In genomic region chr3:49802719-49803463, GRCh38 we compare ENCODE assay signal across 8 cellular contexts. TPM values are rescaled to one million over a fixed set of nuclear protein-coding genes. Genes with fewer than 3 reads are reported as not detected.
DNase-seq lines count a peak whose midpoint lies in the region; ATAC-seq and TF ChIP-seq lines count a peak whose summit lies in the region.

Gene INKA1 (plus strand): TSS chr3:49803261. CDS start chr3:49803393, 132 bp downstream.

- POLR2A ChIA-PET in WTC11 (lab: Charles Lee) = interaction anchor here (0.8 to 2.8 kb wide), 6 partner anchors 17 to 287 kb away, joined by 3 to 11 read pairs (median 4); partner anchors contain the start of genes IP6K1 and MON1A

- H3K27ac Mint-ChIP-seq in WTC11 = peak within 1 kb of the TSS; percentile 94

- peaks cover 41% of the 10 kb centered on the region for H3K4me1 Mint-ChIP-seq in WTC11

- CTCF ChIA-PET in WTC11 (lab: Charles Lee) = interaction anchor here (0.6 to 7.4 kb wide), 46 partner anchors 8 to 1361 kb away, joined by 3 to 207 read pairs (median 5); partner anchors contain the start of genes AMIGO3, GMPPB, IP6K1 and KLHDC8B

- peak; percentile 94 for DNase-seq in 8988T
- DNase-seq in NCI-H2171 (lab: John Stamatoyannopoulos, UW) = peak; percentile 71
- DNase-seq in WTC11 (ENCODE audit: low spot score) = peak; percentile 92
- peak; percentile 84 to 89 for DNase-seq in cardiac fibroblast (ENCODE audit: low read depth in 2 of 2)
- peak; percentile 77 for DNase-seq in iris pigment epithelial cell (ENCODE audit: low read depth)
- DNase-seq in stimulated activated CD4-positive, alpha-beta T cell treated with anti-CD3 and anti-CD28 coated beads, Interleukin-12 subunit alpha, Interleukin-12 subunit beta, amount 100 ng/mL, for 24 hours (ENCODE audit: low read depth in 2 of 2) = peak; percentile 73 to 87

- H3K4me3 Mint-ChIP-seq in WTC11 = peak within 1 kb of the TSS; percentile 86

- ATAC-seq in GM18505 (IDR thresholded peaks at IDR 0.05; ENCODE audit: unreplicated experiment) (peak; percentile 64), HG02973 (IDR thresholded peaks at IDR 0.05; ENCODE audit: unreplicated experiment) (peak; percentile 54), WTC11 (peak; percentile 79)

- no peaks in the 10 kb centered on the region for H3K9me3 Mint-ChIP-seq in WTC11

- H3K36me3 Mint-ChIP-seq in WTC11 = no peaks in the 10 kb centered on the region

- peak within 1 kb of the TSS; percentile 84 to 86 for H3K4me3 ChIP-seq in cardiac fibroblast (replicated peaks in 1 of 2; ENCODE audit: low read depth in 2 of 2, low read length in 2 of 2)

- TF ChIP-seq POLR2A in GM18505 (IDR thresholded peaks at IDR 0.05; ENCODE audit: borderline replicate concordance, extremely low read depth, insufficient read depth, insufficient read length) = no peak

- TF ChIP-seq CTCF in WTC11 (IDR thresholded peaks at IDR 0.05) (peak; percentile 58), cardiac fibroblast (IDR thresholded peaks at IDR 0.05; ENCODE audit: low read depth, low read length) (peak; percentile 92)

- H3K27me3 Mint-ChIP-seq in WTC11 (ENCODE audit: low read depth) = peaks cover 40% of the 10 kb centered on the region

TF ChIP-seq in WTC11, 78 proteins besides CTCF, POLR2A, EP300 and RAD21:
- TF ChIP-seq HMGA2 (CRISPR knock-in tag; IDR thresholded peaks at IDR 0.05) = no peak
- 0 out of 2 replicates have a peak, but pooled peaks have one; percentile 34 for TF ChIP-seq FOXP4 (CRISPR knock-in tag; IDR thresholded peaks at IDR 0.05)
- no peak for TF ChIP-seq NR1H2 (CRISPR knock-in tag; IDR thresholded peaks at IDR 0.05)
- 0 out of 2 replicates have a peak, but pooled peaks have one; percentile 47 for TF ChIP-seq NR3C1 (CRISPR knock-in tag; conservative IDR thresholded peaks at IDR 0.05; ENCODE audit: low read depth)
- no peak for TF ChIP-seq GTF2I (CRISPR knock-in tag; conservative IDR thresholded peaks at IDR 0.05)
- TF ChIP-seq MLX (CRISPR knock-in tag; IDR thresholded peaks at IDR 0.05) = 0 out of 2 replicates have a peak, but pooled peaks have one; percentile 22
- TF ChIP-seq RELA (CRISPR knock-in tag; IDR thresholded peaks at IDR 0.05; ENCODE audit: borderline replicate concordance) = 0 out of 2 replicates have a peak, but pooled peaks have one; percentile 57
- 0 out of 2 replicates have a peak, but pooled peaks have one; percentile 46 for TF ChIP-seq ZNF138 (CRISPR knock-in tag; conservative IDR thresholded peaks at IDR 0.05)
- TF ChIP-seq CREM (CRISPR knock-in tag; IDR thresholded peaks at IDR 0.05) = peak; percentile 25; the same call in 1 of the 2 replicates
- 0 out of 2 replicates have a peak, but pooled peaks have one; percentile 72 for TF ChIP-seq TEAD1 (CRISPR knock-in tag; IDR thresholded peaks at IDR 0.05)
- TF ChIP-seq MAX (CRISPR knock-in tag; IDR thresholded peaks at IDR 0.05) = 0 out of 2 replicates have a peak, but pooled peaks have one; percentile 8
- 0 out of 2 replicates have a peak, but pooled peaks have one; percentile 48 for TF ChIP-seq PRRX2 (CRISPR knock-in tag; IDR thresholded peaks at IDR 0.05)
- TF ChIP-seq ERG (CRISPR knock-in tag; IDR thresholded peaks at IDR 0.05) = no peak
- no peak; the same call in 1 of the 2 replicates for TF ChIP-seq E2F5 (CRISPR knock-in tag; IDR thresholded peaks at IDR 0.05)
- TF ChIP-seq HMGXB4 (CRISPR knock-in tag; IDR thresholded peaks at IDR 0.05) = peak; percentile 81
- TF ChIP-seq SP1 (CRISPR knock-in tag; conservative IDR thresholded peaks at IDR 0.05) = peak; percentile 39

RNA-seq across cellular contexts. Expression of gene INKA1, which starts in this region (rescaled TPM):
- 1.4 to 2.0 TPM (median 1.5 TPM) in 3 replicates for total RNA-seq in WTC11 (2021)

Comparison
In these comparisons a context has a peak if more than half of its experiments do, and no peak if none do; other contexts are left out.
1. Peak in every context shown above with its lines: DNase-seq, ATAC-seq and H3K4me3 ChIP-seq.